ENCODE assay signal across 37 cellular contexts in the genomic region with DNA sequence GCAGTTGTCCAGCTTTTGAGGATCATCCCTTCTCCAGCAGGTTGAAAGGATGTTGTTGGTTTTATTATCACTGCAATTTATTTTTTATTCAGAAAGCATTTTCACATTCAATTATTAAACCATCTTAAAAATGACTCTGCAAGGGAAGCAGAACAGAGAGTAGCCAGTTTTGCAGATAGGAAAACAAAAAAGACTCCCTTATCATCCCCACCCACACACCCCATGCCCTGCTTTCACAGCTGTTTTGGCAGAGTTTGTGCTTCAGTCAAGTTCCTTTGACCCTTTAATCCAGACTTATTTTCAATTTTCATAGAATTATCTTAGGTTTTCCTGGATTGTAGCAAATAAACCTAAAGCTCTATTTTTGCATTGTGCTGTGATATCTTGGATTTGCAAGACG. TPM values are rescaled to one million over a fixed set of nuclear protein-coding genes. Genes with fewer than 3 reads are reported as not detected.
"Had no signal": no experiment of that assay in that cellular context is flagged by ENCODE, and none has a peak within 500 bp of the region (broad histone marks: within the 10 kb centered on the region; RNA-seq: fewer than 3 reads in every experiment).

No MANE protein-coding gene starts in this region.

- H3K36me3 ChIP-seq: adrenal gland, brain microvascular endothelial cell, breast epithelium had no signal

- ATAC-seq: activated CD8-positive, alpha-beta T cell treated with anti-CD3 and anti-CD28 coated beads for 36 hours; activated naive CD4-positive, alpha-beta T cell treated with anti-CD3 and anti-CD28 coated beads, Interleukin-2, amount 50 U/mL, for 72 hours; activated T-cell treated with anti-CD3 and anti-CD28 coated beads, Interleukin-2, amount 50 U/mL, for 4 hours; activated T-cell treated with anti-CD3 and anti-CD28 coated beads, Interleukin-2, amount 50 U/mL, for 72 hours; activated T-helper 17 cell treated with anti-CD3 and anti-CD28 coated beads, Interleukin-2, amount 50 U/mL, for 72 hours; body of pancreas had no signal

- H3K27ac ChIP-seq: adrenal gland, body of pancreas, brain microvascular endothelial cell, breast epithelium, VCaP had no signal

- H3K27me3 ChIP-seq: adrenal gland, body of pancreas, brain microvascular endothelial cell, breast epithelium had no signal

- H3K4me3 ChIP-seq: adrenal gland, body of pancreas, breast epithelium had no signal

- H3K4me1 ChIP-seq: adrenal gland, body of pancreas, breast epithelium had no signal

- FAIRE-seq: astrocyte, TTC549 had no signal

- DNase-seq: activated B cell treated with CpG ODN at 0.5 μM for 24 hours; activated CD4-positive, alpha-beta memory T cell treated with anti-CD3 and anti-CD28 coated beads for 36 hours; activated CD4-positive, alpha-beta T cell treated with anti-CD3 and anti-CD28 coated beads for 4 hours; activated CD4-positive, alpha-beta T cell treated with anti-CD3 and anti-CD28 coated beads, Interleukin-2, amount 10 ng/mL, durations not matched to agents 24 days and 14 days; activated CD4-positive, alpha-beta T cell treated with anti-CD3 and anti-CD28 coated beads, Interleukin-2, amount 50 U/mL, for 1 hour; activated CD4-positive, alpha-beta T cell treated with anti-CD3 and anti-CD28 coated beads, Interleukin-2, amount 50 U/mL, for 4 hours; activated CD4-positive, CD25-positive, alpha-beta regulatory T cell treated with anti-CD3 and anti-CD28 coated beads, Interleukin-2, amount 50 U/mL, for 72 hours; activated CD8-positive, alpha-beta memory T cell treated with anti-CD3 and anti-CD28 coated beads, Interleukin-2, amount 50 U/mL, for 4 hours; activated CD8-positive, alpha-beta T cell treated with anti-CD3 and anti-CD28 coated beads for 36 hours; activated effector memory CD4-positive, alpha-beta T cell treated with anti-CD3 and anti-CD28 coated beads, Interleukin-2, amount 50 U/mL, for 16 hours; activated gamma-delta T cell treated with Interleukin-2 at 50 U/mL for 16 hours; activated naive CD4-positive, alpha-beta T cell; activated naive CD4-positive, alpha-beta T cell treated with anti-CD3 and anti-CD28 coated beads for 36 hours; activated naive CD4-positive, alpha-beta T cell treated with anti-CD3 and anti-CD28 coated beads, Interleukin-2, amount 50 U/mL, for 16 hours; activated naive CD8-positive, alpha-beta T cell treated with anti-CD3 and anti-CD28 coated beads for 36 hours; activated T-cell treated with anti-CD3 and anti-CD28 coated beads for 4 hours; activated T-cell treated with anti-CD3 and anti-CD28 coated beads, Interleukin-2, amount 50 U/mL, for 1 hour; activated T-cell treated with anti-CD3 and anti-CD28 coated beads, Interleukin-2, amount 50 U/mL, for 4 hours; activated T-cell treated with anti-CD3 and anti-CD28 coated beads, Interleukin-2, amount 50 U/mL, for 72 hours; adrenal gland; amniotic stem cell; aorta; body of pancreas; brain microvascular endothelial cell; central memory CD4-positive, alpha-beta T cell; T-helper 2 cell; T-helper 9 cell had no signal

- H3K9me3 ChIP-seq: adrenal gland, body of pancreas, breast epithelium had no signal

RNA-seq across cellular contexts. Expression of a gene that starts 44.4 kb away (rescaled TPM):
- total RNA-seq: activated B cell treated with CpG ODN at 0.5 μM for 24 hours; activated CD4-positive, alpha-beta memory T cell treated with anti-CD3 and anti-CD28 coated beads for 36 hours; activated CD4-positive, alpha-beta T cell treated with anti-CD3 and anti-CD28 coated beads, Interleukin-2, amount 10 ng/mL, durations not matched to agents 24 days and 14 days; activated CD8-positive, alpha-beta memory T cell treated with anti-CD3 and anti-CD28 coated beads for 36 hours; activated CD8-positive, alpha-beta T cell treated with anti-CD3 and anti-CD28 coated beads for 36 hours; activated naive CD4-positive, alpha-beta T cell treated with anti-CD3 and anti-CD28 coated beads for 36 hours; activated naive CD4-positive, alpha-beta T cell treated with anti-CD3 and anti-CD28 coated beads, Interleukin-2, amount 50 U/mL, for 72 hours; activated naive CD8-positive, alpha-beta T cell treated with anti-CD3 and anti-CD28 coated beads for 36 hours; activated T-cell treated with anti-CD3 and anti-CD28 coated beads, Interleukin-2, amount 50 U/mL, for 4 hours; activated T-cell treated with anti-CD3 and anti-CD28 coated beads, Interleukin-2, amount 50 U/mL, for 72 hours; activated T-helper 1 cell treated with anti-CD3 and anti-CD28 coated beads, Interleukin-12 subunit alpha, Interleukin-12 subunit beta, Interleukin-2, Interleukin-4 antibody, amounts not matched to agents 30 ng/mL and 10 ng/mL and 1 ng/mL, durations not matched to agents 14 hours and 24 hours and 36 hours; activated T-helper 17 cell treated with anti-CD3 and anti-CD28 coated beads, Interleukin-2, amount 50 U/mL, for 72 hours; aorta; cardiac septum; cerebellum had no signal
- polyA plus RNA-seq: aorta had no signal
